ENCODE assay signal across 1 cellular context in the genomic region with DNA sequence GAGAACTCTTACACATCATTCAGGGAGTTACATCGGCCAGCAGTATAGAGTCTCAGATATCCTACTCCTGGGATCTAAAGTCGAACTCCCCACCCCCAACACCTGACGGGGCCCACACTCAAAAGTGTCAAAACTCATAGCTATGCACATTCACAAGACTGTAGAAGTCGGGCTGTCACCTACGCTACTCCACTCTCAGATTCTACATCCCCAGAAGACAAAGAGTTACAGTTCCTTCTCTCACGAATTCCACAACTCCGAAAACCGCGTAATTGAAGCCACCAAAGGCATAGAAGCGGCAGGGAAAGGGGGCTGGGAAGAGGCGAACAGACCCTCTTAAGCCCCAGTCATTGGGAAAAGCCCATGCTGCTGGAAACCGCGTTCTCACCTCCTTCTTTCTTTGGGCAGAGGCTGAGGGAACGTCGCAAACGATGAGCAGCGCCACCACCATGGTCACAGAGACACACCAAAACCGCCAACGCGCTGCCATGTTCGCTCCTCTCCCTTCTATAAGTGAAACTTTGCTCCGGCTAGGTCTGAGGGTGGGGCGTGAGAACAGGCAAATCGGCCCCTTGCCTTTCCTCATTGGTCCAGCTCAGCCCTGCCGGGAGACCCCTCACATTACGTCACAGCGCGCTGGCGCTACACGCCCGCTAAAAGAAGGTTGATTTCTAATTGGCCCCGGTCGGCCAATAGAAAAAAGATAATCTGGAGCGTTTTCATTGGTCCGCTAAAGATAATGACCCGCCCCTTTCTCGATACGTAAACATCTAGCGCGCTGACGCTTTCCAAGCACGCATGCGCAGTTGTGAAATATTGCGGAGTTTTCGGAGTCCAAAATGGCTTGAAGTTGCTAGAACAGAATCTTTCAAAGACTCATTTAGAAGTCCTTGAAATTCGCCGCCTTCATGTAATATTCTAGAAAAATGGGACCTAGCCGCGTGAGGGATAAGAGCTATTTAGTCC.
TF ChIP-seq lines count a peak whose summit lies in the region.

TSS of gene MAGT1 (minus strand) at position 515 of the 966 bp plus-strand sequence. CDS start at position 490, 25 bp downstream.

TF ChIP-seq in K562, 482 proteins besides CTCF, POLR2A, EP300 and RAD21 (continued from another document and continues in another):
- TF ChIP-seq, protein P1, sequence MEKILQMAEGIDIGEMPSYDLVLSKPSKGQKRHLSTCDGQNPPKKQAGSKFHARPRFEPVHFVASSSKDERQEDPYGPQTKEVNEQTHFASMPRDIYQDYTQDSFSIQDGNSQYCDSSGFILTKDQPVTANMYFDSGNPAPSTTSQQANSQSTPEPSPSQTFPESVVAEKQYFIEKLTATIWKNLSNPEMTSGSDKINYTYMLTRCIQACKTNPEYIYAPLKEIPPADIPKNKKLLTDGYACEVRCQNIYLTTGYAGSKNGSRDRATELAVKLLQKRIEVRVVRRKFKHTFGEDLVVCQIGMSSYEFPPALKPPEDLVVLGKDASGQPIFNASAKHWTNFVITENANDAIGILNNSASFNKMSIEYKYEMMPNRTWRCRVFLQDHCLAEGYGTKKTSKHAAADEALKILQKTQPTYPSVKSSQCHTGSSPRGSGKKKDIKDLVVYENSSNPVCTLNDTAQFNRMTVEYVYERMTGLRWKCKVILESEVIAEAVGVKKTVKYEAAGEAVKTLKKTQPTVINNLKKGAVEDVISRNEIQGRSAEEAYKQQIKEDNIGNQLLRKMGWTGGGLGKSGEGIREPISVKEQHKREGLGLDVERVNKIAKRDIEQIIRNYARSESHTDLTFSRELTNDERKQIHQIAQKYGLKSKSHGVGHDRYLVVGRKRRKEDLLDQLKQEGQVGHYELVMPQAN (IDR thresholded peaks at IDR 0.05; ENCODE audit: borderline replicate concordance): peak; percentile 62; the same call in 1 of the 2 replicates
- TF ChIP-seq PML (IDR thresholded peaks at IDR 0.05; ENCODE audit: low read length): peak; percentile 63; the same call in 1 of the 2 replicates
- TF ChIP-seq CBX5 (IDR thresholded peaks at IDR 0.05; ENCODE audit: borderline replicate concordance, low read depth): no peak
- no peak for TF ChIP-seq DEAF1 (CRISPR knock-in tag; IDR thresholded peaks at IDR 0.05)
- peak; percentile 16 for TF ChIP-seq SMAD1 (IDR thresholded peaks at IDR 0.05; ENCODE audit: low read depth, low read length, partially characterized antibody)
- TF ChIP-seq, protein P2, sequence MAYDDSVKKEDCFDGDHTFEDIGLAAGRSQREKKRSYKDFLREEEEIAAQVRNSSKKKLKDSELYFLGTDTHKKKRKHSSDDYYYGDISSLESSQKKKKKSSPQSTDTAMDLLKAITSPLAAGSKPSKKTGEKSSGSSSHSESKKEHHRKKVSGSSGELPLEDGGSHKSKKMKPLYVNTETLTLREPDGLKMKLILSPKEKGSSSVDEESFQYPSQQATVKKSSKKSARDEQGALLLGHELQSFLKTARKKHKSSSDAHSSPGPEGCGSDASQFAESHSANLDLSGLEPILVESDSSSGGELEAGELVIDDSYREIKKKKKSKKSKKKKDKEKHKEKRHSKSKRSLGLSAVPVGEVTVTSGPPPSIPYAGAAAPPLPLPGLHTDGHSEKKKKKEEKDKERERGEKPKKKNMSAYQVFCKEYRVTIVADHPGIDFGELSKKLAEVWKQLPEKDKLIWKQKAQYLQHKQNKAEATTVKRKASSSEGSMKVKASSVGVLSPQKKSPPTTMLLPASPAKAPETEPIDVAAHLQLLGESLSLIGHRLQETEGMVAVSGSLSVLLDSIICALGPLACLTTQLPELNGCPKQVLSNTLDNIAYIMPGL (CRISPR knock-in tag; IDR thresholded peaks at IDR 0.05): no peak
- TF ChIP-seq SUPT5H (IDR thresholded peaks at IDR 0.05): peak; percentile 83
- peak; percentile 34; the same call in 1 of the 2 replicates for TF ChIP-seq LCOR (CRISPR knock-in tag; IDR thresholded peaks at IDR 0.05)
- TF ChIP-seq, protein P3, sequence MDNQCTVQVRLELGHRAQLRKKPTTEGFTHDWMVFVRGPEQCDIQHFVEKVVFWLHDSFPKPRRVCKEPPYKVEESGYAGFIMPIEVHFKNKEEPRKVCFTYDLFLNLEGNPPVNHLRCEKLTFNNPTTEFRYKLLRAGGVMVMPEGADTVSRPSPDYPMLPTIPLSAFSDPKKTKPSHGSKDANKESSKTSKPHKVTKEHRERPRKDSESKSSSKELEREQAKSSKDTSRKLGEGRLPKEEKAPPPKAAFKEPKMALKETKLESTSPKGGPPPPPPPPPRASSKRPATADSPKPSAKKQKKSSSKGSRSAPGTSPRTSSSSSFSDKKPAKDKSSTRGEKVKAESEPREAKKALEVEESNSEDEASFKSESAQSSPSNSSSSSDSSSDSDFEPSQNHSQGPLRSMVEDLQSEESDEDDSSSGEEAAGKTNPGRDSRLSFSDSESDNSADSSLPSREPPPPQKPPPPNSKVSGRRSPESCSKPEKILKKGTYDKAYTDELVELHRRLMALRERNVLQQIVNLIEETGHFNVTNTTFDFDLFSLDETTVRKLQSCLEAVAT (IDR thresholded peaks at IDR 0.05): 0 out of 4 replicates have a peak, but pooled peaks of 1 of the 2 experiments have one; percentile 44
- peak; percentile 47; the same call in 1 of the 2 replicates for TF ChIP-seq SIN3B (IDR thresholded peaks at IDR 0.05; ENCODE audit: low read depth)
- peak; percentile 55 for TF ChIP-seq FOS (IDR thresholded peaks at IDR 0.05; ENCODE audit: extremely low read depth, insufficient read length)
- no peak for TF ChIP-seq SMARCA4 (IDR thresholded peaks at IDR 0.05)
- peak in 1 of 2 experiments; percentile 41; a peak in 1 of 3 replicates for TF ChIP-seq CBX3 (IDR thresholded peaks at IDR 0.05; ENCODE audit: borderline replicate concordance in 1 of 2, low read length in 2 of 2)
- no peak for TF ChIP-seq E2F1 (CRISPR knock-in tag; IDR thresholded peaks at IDR 0.05)
- peak; percentile 37 for TF ChIP-seq POLR2B (IDR thresholded peaks at IDR 0.05; ENCODE audit: low read depth, partially characterized antibody)
- peak; percentile 18 for TF ChIP-seq PRDM10 (IDR thresholded peaks at IDR 0.05; ENCODE audit: partially characterized antibody)
- TF ChIP-seq MAX (CRISPR knock-in tag; IDR thresholded peaks at IDR 0.05): peak; percentile 29; the same call in 1 of the 2 replicates
- TF ChIP-seq, protein P4, sequence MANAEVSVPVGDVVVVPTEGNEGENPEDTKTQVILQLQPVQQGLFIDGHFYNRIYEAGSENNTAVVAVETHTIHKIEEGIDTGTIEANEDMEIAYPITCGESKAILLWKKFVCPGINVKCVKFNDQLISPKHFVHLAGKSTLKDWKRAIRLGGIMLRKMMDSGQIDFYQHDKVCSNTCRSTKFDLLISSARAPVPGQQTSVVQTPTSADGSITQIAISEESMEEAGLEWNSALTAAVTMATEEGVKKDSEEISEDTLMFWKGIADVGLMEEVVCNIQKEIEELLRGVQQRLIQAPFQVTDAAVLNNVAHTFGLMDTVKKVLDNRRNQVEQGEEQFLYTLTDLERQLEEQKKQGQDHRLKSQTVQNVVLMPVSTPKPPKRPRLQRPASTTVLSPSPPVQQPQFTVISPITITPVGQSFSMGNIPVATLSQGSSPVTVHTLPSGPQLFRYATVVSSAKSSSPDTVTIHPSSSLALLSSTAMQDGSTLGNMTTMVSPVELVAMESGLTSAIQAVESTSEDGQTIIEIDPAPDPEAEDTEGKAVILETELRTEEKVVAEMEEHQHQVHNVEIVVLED (CRISPR knock-in tag; IDR thresholded peaks at IDR 0.05): peak; percentile 59
- TF ChIP-seq, protein P5, sequence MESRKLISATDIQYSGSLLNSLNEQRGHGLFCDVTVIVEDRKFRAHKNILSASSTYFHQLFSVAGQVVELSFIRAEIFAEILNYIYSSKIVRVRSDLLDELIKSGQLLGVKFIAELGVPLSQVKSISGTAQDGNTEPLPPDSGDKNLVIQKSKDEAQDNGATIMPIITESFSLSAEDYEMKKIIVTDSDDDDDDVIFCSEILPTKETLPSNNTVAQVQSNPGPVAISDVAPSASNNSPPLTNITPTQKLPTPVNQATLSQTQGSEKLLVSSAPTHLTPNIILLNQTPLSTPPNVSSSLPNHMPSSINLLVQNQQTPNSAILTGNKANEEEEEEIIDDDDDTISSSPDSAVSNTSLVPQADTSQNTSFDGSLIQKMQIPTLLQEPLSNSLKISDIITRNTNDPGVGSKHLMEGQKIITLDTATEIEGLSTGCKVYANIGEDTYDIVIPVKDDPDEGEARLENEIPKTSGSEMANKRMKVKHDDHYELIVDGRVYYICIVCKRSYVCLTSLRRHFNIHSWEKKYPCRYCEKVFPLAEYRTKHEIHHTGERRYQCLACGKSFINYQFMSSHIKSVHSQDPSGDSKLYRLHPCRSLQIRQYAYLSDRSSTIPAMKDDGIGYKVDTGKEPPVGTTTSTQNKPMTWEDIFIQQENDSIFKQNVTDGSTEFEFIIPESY (CRISPR knock-in tag; IDR thresholded peaks at IDR 0.05): no peak
- TF ChIP-seq MNT (conservative IDR thresholded peaks at IDR 0.05): peak in 1 of 2 experiments; percentile 49; a peak in 1 of 4 replicates
- TF ChIP-seq FOXJ2 (tag; IDR thresholded peaks at IDR 0.05): peak; percentile 68
- TF ChIP-seq ZBTB7A (IDR thresholded peaks at IDR 0.05; ENCODE audit: borderline replicate concordance, control insufficient read depth, low read depth, low read length): peak; percentile 56; the same call in 1 of the 2 replicates
- TF ChIP-seq BDP1 (IDR thresholded peaks at IDR 0.05; ENCODE audit: insufficient read depth, insufficient read length): no peak
- TF ChIP-seq CREB1 (IDR thresholded peaks at IDR 0.05): peak; percentile 92
- TF ChIP-seq CREB1 (CRISPR knock-in tag; IDR thresholded peaks at IDR 0.05): peak; percentile 86
- TF ChIP-seq NRF1 (conservative IDR thresholded peaks at IDR 0.05 in 1 of 2, IDR thresholded peaks at IDR 0.05 in 1 of 2): peak; percentile 91 to 92
- TF ChIP-seq NFIC (IDR thresholded peaks at IDR 0.05): 0 out of 2 replicates have a peak, but pooled peaks have one; percentile 10
- peak; percentile 37 for TF ChIP-seq NFYB (IDR thresholded peaks at IDR 0.05; ENCODE audit: extremely low read depth, insufficient read length)
- TF ChIP-seq YY1 (IDR thresholded peaks at IDR 0.05; ENCODE audit: borderline replicate concordance in 1 of 3, control insufficient read depth in 1 of 3, extremely low read depth in 1 of 3, insufficient read depth in 3 of 3, insufficient read length in 1 of 3, insufficient replicate concordance in 2 of 3, low read depth in 1 of 3, low read length in 2 of 3): peak in 2 of 3 experiments; percentile 65 to 83
- TF ChIP-seq ATF1 (CRISPR knock-in tag; IDR thresholded peaks at IDR 0.05): peak; percentile 29; the same call in 1 of the 2 replicates
- peak; percentile 96 for TF ChIP-seq ATF1 (tag; IDR thresholded peaks at IDR 0.05)
- TF ChIP-seq POLR2H (tag; IDR thresholded peaks at IDR 0.05; ENCODE audit: low read depth): peak; percentile 72; the same call in 1 of the 2 replicates
- no peak for TF ChIP-seq PYGO2 (tag; IDR thresholded peaks at IDR 0.05)
- TF ChIP-seq RAD51 (IDR thresholded peaks at IDR 0.05; ENCODE audit: borderline replicate concordance, low read depth): no peak
- no peak for TF ChIP-seq SRF (CRISPR knock-in tag; IDR thresholded peaks at IDR 0.05)
